ENCODE assay signal across 2 cellular contexts in the genomic region with DNA sequence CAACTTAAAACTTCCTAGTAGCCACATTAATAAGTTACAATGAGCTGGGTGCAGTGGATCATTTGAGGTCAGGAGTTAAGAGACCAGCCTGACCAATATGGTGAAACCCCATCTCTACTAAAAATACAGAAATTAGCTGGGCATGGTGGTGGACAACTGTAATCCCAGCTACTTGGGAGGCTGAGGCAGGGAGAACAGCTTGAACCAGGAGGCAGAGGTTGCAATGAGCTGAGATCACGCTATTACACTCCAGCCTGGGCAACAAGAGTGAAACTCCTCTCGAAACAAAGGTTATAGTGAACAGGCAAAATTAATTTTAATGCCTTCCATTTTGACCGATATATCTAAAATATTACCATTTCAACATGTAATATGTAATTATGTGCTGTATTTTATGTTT. TPM values are rescaled to one million over a fixed set of nuclear protein-coding genes. Genes with fewer than 3 reads are reported as not detected.
"Had no signal": no experiment of that assay in that cellular context is flagged by ENCODE, and none has a peak within 500 bp of the region (broad histone marks: within the 10 kb centered on the region; RNA-seq: fewer than 3 reads in every experiment).

No MANE protein-coding gene starts in this region.

RNA-seq across cellular contexts. Expression of a gene that starts 30.9 kb away (rescaled TPM):
- total RNA-seq: G401, GM12878 had no signal
